ENCODE assay signal across 13 cellular contexts in the genomic region with DNA sequence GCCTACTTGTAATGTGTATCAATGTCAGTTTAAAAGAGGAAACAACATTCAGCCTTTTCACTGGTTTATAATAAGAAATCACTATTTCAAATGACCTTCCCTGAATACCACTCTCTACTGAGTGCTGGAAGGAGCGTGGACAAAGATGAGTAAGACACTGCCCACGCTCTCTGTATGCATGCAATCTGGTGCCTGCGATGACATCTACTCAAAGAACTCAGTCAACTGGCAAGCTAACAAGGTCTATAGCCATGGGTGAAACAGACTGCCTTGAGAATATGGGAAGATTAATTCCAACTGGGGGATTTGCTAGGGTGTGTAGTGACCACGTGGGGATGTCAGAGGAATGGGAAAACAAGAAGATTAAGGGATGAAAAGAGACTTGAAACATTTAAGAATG. TPM values are rescaled to one million over a fixed set of nuclear protein-coding genes. Genes with fewer than 3 reads are reported as not detected.
DNase-seq lines count a peak whose midpoint lies in the region; ATAC-seq, FAIRE-seq and TF ChIP-seq lines count a peak whose summit lies in the region.
"Had no signal": no experiment of that assay in that cellular context is flagged by ENCODE, and none has a peak within 500 bp of the region (broad histone marks: within the 10 kb centered on the region; RNA-seq: fewer than 3 reads in every experiment).

No MANE protein-coding gene starts in this region.

- FAIRE-seq in RCC 7860 (lab: Jason Lieb, UNC), result no peak

- H3K79me2 ChIP-seq in fibroblast of lung (ENCODE audit: control insufficient read depth, insufficient read depth, low read length) (no peaks in the 10 kb centered on the region), osteoblast (ENCODE audit: insufficient read depth, low read length) (no peaks in the 10 kb centered on the region)

- DNase-seq in ELR (ENCODE audit: low read depth), result peak; percentile 80
- peak; percentile 48 for DNase-seq in RCC 7860 (ENCODE audit: low spot score)
- DNase-seq in fibroblast of lung (ENCODE audit: low read depth in 2 of 2), result peak; percentile 71 to 99
- DNase-seq in osteoblast (ENCODE audit: insufficient read length, low spot score, missing footprints), result peak; percentile 89
- DNase-seq in RPMI8226, result no peak
- DNase-seq in naive thymus-derived CD8-positive, alpha-beta T cell, result no peak
- DNase-seq in activated CD4-positive, alpha-beta T cell treated with anti-CD3 and anti-CD28 coated beads for 36 hours, result no peak
- DNase-seq in endodermal cell, result no peak
- DNase-seq: activated naive CD4-positive, alpha-beta T cell treated with anti-CD3 and anti-CD28 coated beads for 36 hours; GDM1; hippocampal formation; NCI-H2107; T-helper 9 cell had no signal

- H3K27ac Mint-ChIP-seq in naive thymus-derived CD8-positive, alpha-beta T cell, result no peak overlapping the region
- H3K27ac Mint-ChIP-seq in activated CD4-positive, alpha-beta T cell treated with anti-CD3 and anti-CD28 coated beads for 36 hours, result no peak overlapping the region
- no peak overlapping the region for H3K27ac Mint-ChIP-seq in endodermal cell
- H3K27ac Mint-ChIP-seq: activated naive CD4-positive, alpha-beta T cell treated with anti-CD3 and anti-CD28 coated beads for 36 hours had no signal

- no peaks in the 10 kb centered on the region for H4K20me1 ChIP-seq in fibroblast of lung (ENCODE audit: control insufficient read depth, extremely low read depth, insufficient read depth, low read length)
- H4K20me1 ChIP-seq in osteoblast (ENCODE audit: insufficient read depth, low read length), result no peaks in the 10 kb centered on the region

- intact Hi-C loops in activated CD4-positive, alpha-beta T cell treated with anti-CD3 and anti-CD28 coated beads for 36 hours (cut with DNase I, micrococcal nuclease), result no loop called here

- H3K27ac ChIP-seq in fibroblast of lung (ENCODE audit: insufficient read depth, low read length) (peak overlapping the region; percentile 29), osteoblast (ENCODE audit: low read depth, low read length) (peak overlapping the region; percentile 69), endodermal cell (ENCODE audit: low read depth, low read length) (no peak overlapping the region)

- POLR2A ChIA-PET in naive thymus-derived CD8-positive, alpha-beta T cell (lab: Charles Lee), result no interaction called here
- POLR2A ChIA-PET in activated CD4-positive, alpha-beta T cell treated with anti-CD3 and anti-CD28 coated beads for 36 hours (lab: Charles Lee), result no interaction called here

- TF ChIP-seq CTCF in fibroblast of lung (conservative IDR thresholded peaks at IDR 0.05 in 1 of 2, IDR thresholded peaks at IDR 0.05 in 1 of 2; ENCODE audit: low read depth in 1 of 2, low read length in 2 of 2) (no peak), osteoblast (IDR thresholded peaks at IDR 0.05; ENCODE audit: extremely low read depth, low read depth, low read length) (no peak), endodermal cell (conservative IDR thresholded peaks at IDR 0.05) (no peak)

- no peak overlapping the region for H3K9ac ChIP-seq in fibroblast of lung (ENCODE audit: insufficient read depth, low read length)
- no peak overlapping the region for H3K9ac ChIP-seq in endodermal cell (ENCODE audit: extremely low read depth, low read length, poor library complexity, severe bottlenecking)

- no peak for ATAC-seq in naive thymus-derived CD8-positive, alpha-beta T cell
- ATAC-seq in activated CD4-positive, alpha-beta T cell treated with anti-CD3 and anti-CD28 coated beads for 36 hours, result no peak

- no peak overlapping the region for H3K4me3 ChIP-seq in fibroblast of lung (replicated peaks in 1 of 4; ENCODE audit: control extremely low read depth in 1 of 4, insufficient read depth in 1 of 4, low read depth in 3 of 4, low read length in 4 of 4)
- no peak overlapping the region for H3K4me3 ChIP-seq in osteoblast (ENCODE audit: insufficient read depth, low read length)
- no peak overlapping the region for H3K4me3 ChIP-seq in endodermal cell (ENCODE audit: low read length)

- H3K36me3 ChIP-seq in fibroblast of lung (ENCODE audit: control insufficient read depth, insufficient read depth, low read length) (no peaks in the 10 kb centered on the region), osteoblast (ENCODE audit: insufficient read depth, low read length) (no peaks in the 10 kb centered on the region), endodermal cell (ENCODE audit: control insufficient read depth, insufficient read depth, low read length) (no peaks in the 10 kb centered on the region)

- H3K27me3 ChIP-seq in fibroblast of lung (ENCODE audit: control insufficient read depth, insufficient read depth, low read length) (no peaks in the 10 kb centered on the region), osteoblast (ENCODE audit: insufficient read depth, low read length) (no peaks in the 10 kb centered on the region), endodermal cell (ENCODE audit: control insufficient read depth, insufficient read depth, low read length, poor library complexity, severe bottlenecking) (no peaks in the 10 kb centered on the region)

- CTCF ChIA-PET in activated CD4-positive, alpha-beta T cell treated with anti-CD3 and anti-CD28 coated beads for 36 hours (lab: Charles Lee), result interaction anchor here (0.8 kb wide), 1 partner anchor 89 kb away, joined by 3 read pairs; no protein-coding TSS in a partner anchor

- no peaks in the 10 kb centered on the region for H3K36me3 Mint-ChIP-seq in naive thymus-derived CD8-positive, alpha-beta T cell
- H3K36me3 Mint-ChIP-seq in activated CD4-positive, alpha-beta T cell treated with anti-CD3 and anti-CD28 coated beads for 36 hours (ENCODE audit: low read depth), result no peaks in the 10 kb centered on the region
- H3K36me3 Mint-ChIP-seq in endodermal cell (ENCODE audit: low read depth), result no peaks in the 10 kb centered on the region

- H2AFZ ChIP-seq in fibroblast of lung (ENCODE audit: low read length), result no peak overlapping the region
- no peak overlapping the region for H2AFZ ChIP-seq in osteoblast (ENCODE audit: low read length)

- H3K4me1 Mint-ChIP-seq in naive thymus-derived CD8-positive, alpha-beta T cell, result no peaks in the 10 kb centered on the region
- H3K4me1 Mint-ChIP-seq in activated CD4-positive, alpha-beta T cell treated with anti-CD3 and anti-CD28 coated beads for 36 hours, result no peaks in the 10 kb centered on the region
- H3K4me1 Mint-ChIP-seq in endodermal cell, result peaks cover 13% of the 10 kb centered on the region

- H3K9me3 ChIP-seq in fibroblast of lung (ENCODE audit: control insufficient read depth, insufficient read depth, low read depth, low read length) (no peaks in the 10 kb centered on the region), osteoblast (ENCODE audit: low read depth, low read length) (no peaks in the 10 kb centered on the region), endodermal cell (ENCODE audit: control insufficient read depth, low read length) (no peaks in the 10 kb centered on the region)

- no peaks in the 10 kb centered on the region for H3K9me3 Mint-ChIP-seq in naive thymus-derived CD8-positive, alpha-beta T cell
- no peaks in the 10 kb centered on the region for H3K9me3 Mint-ChIP-seq in activated CD4-positive, alpha-beta T cell treated with anti-CD3 and anti-CD28 coated beads for 36 hours (ENCODE audit: low read depth)
- no peaks in the 10 kb centered on the region for H3K9me3 Mint-ChIP-seq in endodermal cell
- H3K9me3 Mint-ChIP-seq: activated naive CD4-positive, alpha-beta T cell treated with anti-CD3 and anti-CD28 coated beads for 36 hours had no signal

- 78 to 81% methylated on average over 4 of the region's 4 CpGs for WGBS in endodermal cell (ENCODE audit: insufficient coverage in 1 of 2, insufficient read length in 1 of 2), 2 experiments

- H3K4me2 ChIP-seq in fibroblast of lung (ENCODE audit: extremely low read depth, insufficient read depth, low read length), result no peak overlapping the region
- H3K4me2 ChIP-seq in osteoblast (ENCODE audit: insufficient read depth, low read length), result no peak overlapping the region

- peaks cover 0 to 3% (median 0%) of the 10 kb centered on the region in 5 donors for H3K27me3 Mint-ChIP-seq in naive thymus-derived CD8-positive, alpha-beta T cell
- H3K27me3 Mint-ChIP-seq in activated CD4-positive, alpha-beta T cell treated with anti-CD3 and anti-CD28 coated beads for 36 hours, result peaks cover 6% of the 10 kb centered on the region
- no peaks in the 10 kb centered on the region for H3K27me3 Mint-ChIP-seq in endodermal cell (ENCODE audit: insufficient read depth)

- no peak overlapping the region for H3K4me3 Mint-ChIP-seq in naive thymus-derived CD8-positive, alpha-beta T cell
- no peak overlapping the region for H3K4me3 Mint-ChIP-seq in activated CD4-positive, alpha-beta T cell treated with anti-CD3 and anti-CD28 coated beads for 36 hours
- H3K4me3 Mint-ChIP-seq in endodermal cell, result no peak overlapping the region
- H3K4me3 Mint-ChIP-seq: activated naive CD4-positive, alpha-beta T cell treated with anti-CD3 and anti-CD28 coated beads for 36 hours had no signal

- H3K4me1 ChIP-seq in fibroblast of lung (ENCODE audit: control insufficient read depth, extremely low read depth, insufficient read depth, low read length) (peaks cover 5% of the 10 kb centered on the region), osteoblast (ENCODE audit: insufficient read depth, low read length) (peaks cover 23% of the 10 kb centered on the region), endodermal cell (ENCODE audit: control insufficient read depth, insufficient read depth, low read length) (no peaks in the 10 kb centered on the region)

RNA-seq across cellular contexts. Expression of a gene that starts 49.4 kb away (rescaled TPM):
- total RNA-seq in fibroblast of lung (9.0 and 9.9 TPM in 2 replicates), osteoblast (under 0.01 and 0.36 TPM in 2 replicates), endodermal cell (10 to 100 TPM; 60.5 to 84.3 TPM)
- 0.69 and 4.2 TPM in 2 replicates for polyA plus RNA-seq in fibroblast of lung
- polyA plus RNA-seq in fibroblast of lung (2012), result 0.66 and 1.3 TPM in 2 replicates
- polyA minus RNA-seq in fibroblast of lung (ENCODE audit: low replicate concordance), result 0.37 and 0.82 TPM in 2 replicates
- under 1 TPM; 0.99 TPM for total RNA-seq in naive thymus-derived CD8-positive, alpha-beta T cell
- under 1 TPM; 0.20 to 0.99 (median 0.66) TPM for polyA plus RNA-seq in naive thymus-derived CD8-positive, alpha-beta T cell
- under 1 TPM; 0.30 to 0.91 TPM for total RNA-seq in activated CD4-positive, alpha-beta T cell treated with anti-CD3 and anti-CD28 coated beads for 36 hours
- polyA plus RNA-seq in endodermal cell (2013, experiment 1 of 2), result 77.2 TPM
- 70.4 TPM for polyA plus RNA-seq in endodermal cell (2013, experiment 2 of 2)

Comparison
In these comparisons a context has a peak if more than half of its experiments do, and no peak if none do; other contexts are left out.
1. DNase-seq: peak in ELR (single experiment), RCC 7860 (single experiment), fibroblast of lung (2 of 2) and osteoblast (single experiment); none in RPMI8226 (single experiment), naive thymus-derived CD8-positive, alpha-beta T cell (0 of 10), activated CD4-positive, alpha-beta T cell treated with anti-CD3 and anti-CD28 coated beads for 36 hours (single experiment) and endodermal cell (single experiment).